Comparison of ENCODE assay signal across 27 cellular contexts in the genomic region with DNA sequence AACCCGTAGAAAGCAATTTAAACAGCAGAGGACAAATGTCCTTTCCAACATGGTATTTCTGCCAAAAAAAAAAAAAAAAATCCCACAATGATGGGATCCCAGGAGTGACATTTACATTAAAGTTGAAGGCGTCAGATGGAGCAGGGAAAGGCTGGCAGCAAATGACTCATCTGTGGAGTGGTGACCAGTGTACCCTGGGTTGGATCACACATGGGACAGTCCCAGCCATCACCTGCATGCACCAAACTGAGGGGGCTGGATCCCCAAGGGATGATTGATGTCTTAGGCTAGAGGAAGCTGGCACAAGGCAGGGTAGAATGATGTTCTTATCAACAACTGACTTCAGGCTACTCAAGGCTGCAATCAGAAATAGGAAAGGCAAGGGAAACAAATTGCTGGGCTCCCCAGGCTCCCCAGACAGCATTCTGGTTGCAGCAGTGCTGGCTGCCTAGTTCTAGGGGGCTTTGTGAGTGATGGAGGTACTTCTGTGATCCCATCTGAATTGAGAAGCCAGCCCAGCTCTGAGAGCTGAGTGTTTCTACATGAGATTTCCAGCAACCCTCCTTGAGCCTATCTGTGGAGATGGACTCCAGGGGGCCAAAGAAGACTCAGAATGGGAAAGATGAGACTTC.
DNase-seq lines count a peak whose midpoint lies in the region; ATAC-seq and TF ChIP-seq lines count a peak whose summit lies in the region.
"Had no signal": no experiment of that assay in that cellular context is flagged by ENCODE, and none has a peak within 500 bp of the region (broad histone marks: within the 10 kb centered on the region; RNA-seq: fewer than 3 reads in every experiment).

No MANE protein-coding gene starts in this region.

- ATAC-seq in PC-3, result peak; percentile 37; the same call in 1 of the 2 replicates
- ATAC-seq in right cardiac atrium, result peak in 1 of 2 donors; percentile 55
- peak; percentile 68 to 81 (median 78) for ATAC-seq in psoas muscle
- no peak for ATAC-seq in HG03460 (IDR thresholded peaks at IDR 0.05; ENCODE audit: unreplicated experiment)
- ATAC-seq: activated CD4-positive, alpha-beta T cell treated with anti-CD3 and anti-CD28 coated beads for 36 hours; gastroesophageal sphincter; T-helper 17 cell had no signal

- POLR2A ChIA-PET in PC-3 (lab: Charles Lee; ENCODE audit: unreplicated experiment), result no interaction called here
- POLR2A ChIA-PET in MCF 10A (lab: Yijun Ruan, JAX), result no interaction called here

- CTCF ChIA-PET in PC-3 (lab: Charles Lee), result no interaction called here
- CTCF ChIA-PET in mammary epithelial cell (lab: Charles Lee; ENCODE audit: low non-redundant PET), result no interaction called here
- CTCF ChIA-PET in MCF 10A (lab: Yijun Ruan, JAX), result interaction anchor here (0.6 kb wide), 1 partner anchor 166 kb away, joined by 3 read pairs; no protein-coding TSS in a partner anchor

- TF ChIP-seq CTCF in GM12865 (IDR thresholded peaks at IDR 0.05; ENCODE audit: insufficient read depth, low read depth, low read length, missing control alignments) (no peak), PC-3 (conservative IDR thresholded peaks at IDR 0.05; ENCODE audit: low read depth, low read length) (no peak), psoas muscle (IDR thresholded peaks at IDR 0.05) (no peak), mammary epithelial cell (conservative IDR thresholded peaks at IDR 0.05 in 1 of 2, IDR thresholded peaks at IDR 0.05 in 1 of 2; ENCODE audit: extremely low read depth in 1 of 2, insufficient read depth in 1 of 2, low read depth in 1 of 2, low read length in 2 of 2) (no peak), MCF 10A (IDR thresholded peaks at IDR 0.05; ENCODE audit: unreplicated experiment) (no peak), tibial artery (IDR thresholded peaks at IDR 0.05) (no peak)

- H3K4me1 ChIP-seq in PC-3 (ENCODE audit: insufficient read depth, low read length), result no peaks in the 10 kb centered on the region
- H3K4me1 ChIP-seq in right cardiac atrium (ENCODE audit: control insufficient read depth, insufficient read depth, low read length), result peaks cover 15% of the 10 kb centered on the region
- peaks cover 54% of the 10 kb centered on the region for H3K4me1 ChIP-seq in psoas muscle
- H3K4me1 ChIP-seq in mammary epithelial cell (ENCODE audit: insufficient read depth, low read length), result peaks cover 6% of the 10 kb centered on the region
- H3K4me1 ChIP-seq in tibial artery, result peaks cover 0 to 12% (median 6%) of the 10 kb centered on the region in 4 donors
- H3K4me1 ChIP-seq: esophagus squamous epithelium, spleen, thyroid gland had no signal

- H3F3A ChIP-seq in PC-3 (ENCODE audit: low read length, unreplicated experiment), result no peaks in the 10 kb centered on the region

- H3K79me2 ChIP-seq in PC-3 (ENCODE audit: low read length), result no peaks in the 10 kb centered on the region
- H3K79me2 ChIP-seq in mammary epithelial cell (ENCODE audit: insufficient read depth, low read length), result no peaks in the 10 kb centered on the region

- H3K4me3 Mint-ChIP-seq in MCF 10A (ENCODE audit: unreplicated experiment), result no peak overlapping the region
- H3K4me3 Mint-ChIP-seq: activated CD4-positive, alpha-beta T cell treated with anti-CD3 and anti-CD28 coated beads for 36 hours; activated T-cell treated with anti-CD3 and anti-CD28 coated beads, Interleukin-2, amount 50 U/mL, for 24 hours; CD4-positive, alpha-beta T cell; T-helper 17 cell had no signal

- peaks cover 6% of the 10 kb centered on the region; the same call in 1 of the 2 replicates for H4K20me1 ChIP-seq in PC-3 (ENCODE audit: low read length)
- H4K20me1 ChIP-seq in mammary epithelial cell (ENCODE audit: insufficient read depth, low read length), result no peaks in the 10 kb centered on the region

- H3K27me3 ChIP-seq in PC-3 (ENCODE audit: low read length) (no peaks in the 10 kb centered on the region), right cardiac atrium (ENCODE audit: control insufficient read depth, insufficient read depth) (no peaks in the 10 kb centered on the region), psoas muscle (ENCODE audit: insufficient read depth in 3 of 3, low read length in 2 of 3) (no peaks in the 10 kb centered on the region), mammary epithelial cell (ENCODE audit: insufficient read depth, low read length) (no peaks in the 10 kb centered on the region), tibial artery (no peaks in the 10 kb centered on the region)
- H3K27me3 ChIP-seq: brain microvascular endothelial cell, esophagus squamous epithelium, gastroesophageal sphincter, spleen, thyroid gland had no signal

- peaks cover 7% of the 10 kb centered on the region for H3K9me3 Mint-ChIP-seq in MCF 10A (ENCODE audit: unreplicated experiment)
- H3K9me3 Mint-ChIP-seq: CD4-positive, alpha-beta T cell had no signal

- no peaks in the 10 kb centered on the region for H3K9me2 ChIP-seq in PC-3 (replicated peaks; ENCODE audit: low read length)

- in situ Hi-C loops in mammary epithelial cell (cut with MboI; ENCODE audit: low sequenced_read_pairs in 2 of 2), result no loop called here

- dilution Hi-C loops in mammary epithelial cell (cut with HindIII; ENCODE audit: low sequenced_read_pairs), result no loop called here

- H3K4me1 Mint-ChIP-seq in MCF 10A (ENCODE audit: insufficient read depth, unreplicated experiment), result peaks cover 4% of the 10 kb centered on the region
- H3K4me1 Mint-ChIP-seq: T-helper 17 cell had no signal

- H2AFZ ChIP-seq in PC-3 (ENCODE audit: low read length), result no peak overlapping the region
- H2AFZ ChIP-seq in mammary epithelial cell (ENCODE audit: low read depth, low read length), result no peak overlapping the region

- H3K4me3 ChIP-seq in GM12865 (ENCODE audit: low read depth, low read length), result no peak overlapping the region
- no peak overlapping the region for H3K4me3 ChIP-seq in PC-3 (ENCODE audit: low read length)
- H3K4me3 ChIP-seq in right cardiac atrium (ENCODE audit: low read length), result no peak overlapping the region
- H3K4me3 ChIP-seq in psoas muscle, result no peak overlapping the region
- H3K4me3 ChIP-seq in mammary epithelial cell (replicated peaks in 1 of 3; ENCODE audit: insufficient read depth in 1 of 3, low read depth in 2 of 3, low read length in 3 of 3), result no peak overlapping the region
- H3K4me3 ChIP-seq in tibial artery, result no peak overlapping the region
- H3K4me3 ChIP-seq: esophagus squamous epithelium, gastroesophageal sphincter, spleen, thyroid gland had no signal

- intact Hi-C loops in PC-3 (cut with micrococcal nuclease) (no loop called here), right cardiac atrium (cut with DNase I) (no loop called here), psoas muscle (cut with DNase I) (no loop called here), mammary epithelial cell (cut with micrococcal nuclease) (no loop called here), MCF 10A (cut with micrococcal nuclease) (no loop called here), tibial artery (cut with DNase I; ENCODE audit: low total_unique reads) (no loop called here)

- H3K36me3 Mint-ChIP-seq in MCF 10A (ENCODE audit: insufficient read depth, unreplicated experiment), result no peaks in the 10 kb centered on the region

- H3K9ac ChIP-seq in PC-3 (ENCODE audit: low read length), result no peak overlapping the region
- H3K9ac ChIP-seq in mammary epithelial cell (ENCODE audit: insufficient read depth, low read length), result no peak overlapping the region

- no peak overlapping the region for H3K27ac Mint-ChIP-seq in MCF 10A (ENCODE audit: low read depth, unreplicated experiment)
- H3K27ac Mint-ChIP-seq: activated CD4-positive, alpha-beta T cell treated with anti-CD3 and anti-CD28 coated beads for 36 hours; CD4-positive, alpha-beta T cell; T-helper 17 cell had no signal

- 49% methylated on average over 2 of the region's 2 CpGs for WGBS in right cardiac atrium
- 44 to 66% (median 57%) methylated on average over 2 of the region's 2 CpGs for WGBS in psoas muscle, 3 donors
- 70% methylated on average over 2 of the region's 2 CpGs for WGBS in mammary epithelial cell (ENCODE audit: low coverage, missing lambda C conversion rate)

- BruUV-seq in PC-3 (replicated peaks; lab: Mats Ljungman, UMichigan), result no TSS peak
- BruUV-seq in mammary epithelial cell (replicated peaks; lab: Mats Ljungman, UMichigan), result no TSS peak
- no TSS peak for BruUV-seq in MCF 10A (replicated peaks; lab: Mats Ljungman, UMichigan)

- H3K4me2 ChIP-seq in PC-3 (ENCODE audit: low read length) (no peak overlapping the region), mammary epithelial cell (ENCODE audit: insufficient read depth, low read depth, low read length) (no peak overlapping the region)

- no peaks in the 10 kb centered on the region for H3K27me3 Mint-ChIP-seq in MCF 10A (ENCODE audit: insufficient read depth, unreplicated experiment)
- H3K27me3 Mint-ChIP-seq: activated T-cell treated with anti-CD3 and anti-CD28 coated beads, Interleukin-2, amount 50 U/mL, for 24 hours; CD4-positive, alpha-beta T cell; T-helper 17 cell had no signal

- H3K36me3 ChIP-seq in PC-3 (ENCODE audit: low read depth, low read length) (peaks cover 2% of the 10 kb centered on the region; the same call in 1 of the 2 replicates), psoas muscle (ENCODE audit: insufficient read depth in 1 of 2, low read depth in 1 of 2) (no peaks in the 10 kb centered on the region), mammary epithelial cell (ENCODE audit: insufficient read depth, low read length) (no peaks in the 10 kb centered on the region), tibial artery (no peaks in the 10 kb centered on the region)
- H3K36me3 ChIP-seq: brain microvascular endothelial cell, esophagus squamous epithelium, gastroesophageal sphincter, spleen, thyroid gland had no signal

- DNase-seq in GM12865 (ENCODE audit: low read depth) (peak; percentile 26), PC-3 (no peak), right cardiac atrium (no peak), psoas muscle (no peak), mammary epithelial cell (no peak), MCF 10A (ENCODE audit: unreplicated experiment) (no peak), tibial artery (no peak)
- DNase-seq: activated CD4-positive, alpha-beta T cell treated with anti-CD3 and anti-CD28 coated beads for 36 hours; activated T-cell treated with anti-CD3 and anti-CD28 coated beads, Interleukin-2, amount 50 U/mL, for 24 hours; brain microvascular endothelial cell; CD4-positive, alpha-beta T cell; DMS 273 treated with DMSO at 0.1 percent for 48 hours; esophagus squamous epithelium; Karpas-422; kidney; NCI-H1048; NCI-H187; NCI-H526; nucleus accumbens; retina; spleen; stimulated activated CD4-positive, alpha-beta T cell treated with anti-CD3 and anti-CD28 coated beads, Interleukin-2, amount 100 ng/mL, for 48 hours; stimulated activated naive CD4-positive, alpha-beta T cell; T-helper 17 cell; thyroid gland had no signal

- H3K9me3 ChIP-seq in PC-3 (ENCODE audit: low read length), result no peaks in the 10 kb centered on the region
- no peaks in the 10 kb centered on the region for H3K9me3 ChIP-seq in right cardiac atrium (ENCODE audit: control insufficient read depth, low read length)
- H3K9me3 ChIP-seq in psoas muscle, result peaks cover 3% of the 10 kb centered on the region
- peaks cover 3% of the 10 kb centered on the region for H3K9me3 ChIP-seq in mammary epithelial cell (replicated peaks; ENCODE audit: insufficient read depth, low read length)
- no peaks in the 10 kb centered on the region for H3K9me3 ChIP-seq in tibial artery
- H3K9me3 ChIP-seq: esophagus squamous epithelium, gastroesophageal sphincter, thyroid gland had no signal

- H3K27ac ChIP-seq in PC-3 (ENCODE audit: low read length) (no peak overlapping the region), right cardiac atrium (ENCODE audit: low read length) (peak overlapping the region; percentile 39), psoas muscle (no peak overlapping the region), mammary epithelial cell (ENCODE audit: insufficient read depth, low read depth, low read length) (no peak overlapping the region), tibial artery (no peak overlapping the region)
- H3K27ac ChIP-seq: brain microvascular endothelial cell, esophagus squamous epithelium, spleen, thyroid gland had no signal
